Comparison of ENCODE assay signal across 18 cellular contexts in genomic region chr2:63249146-63249545, GRCh38.
"Had no signal": no experiment of that assay in that cellular context is flagged by ENCODE, and none has a peak within 500 bp of the region (broad histone marks: within the 10 kb centered on the region; RNA-seq: fewer than 3 reads in every experiment).

No MANE protein-coding gene starts in this region.

- H3K36me3 ChIP-seq: gastrocnemius medialis, heart right ventricle, suprapubic skin, thyroid gland had no signal

- H3K4me1 Mint-ChIP-seq: mesothelial cell of epicardium; natural killer cell; stimulated activated effector memory CD8-positive, alpha-beta T cell treated with anti-CD3 and anti-CD28 coated beads, Interleukin-12 subunit alpha, Interleukin-12 subunit beta, amount 100 ng/mL, for 72 hours had no signal

- DNase-seq: cortex of kidney; dorsolateral prefrontal cortex; effector CD8-positive, alpha-beta T cell; gastrocnemius medialis; heart right ventricle; hypothalamus; mammary epithelial cell; natural killer cell; posterior cingulate gyrus; small intestine; stimulated activated CD4-positive, alpha-beta T cell treated with anti-CD3 and anti-CD28 coated beads, Interleukin-4, amount 100 ng/mL, for 1 hour; stimulated activated CD8-positive, alpha-beta memory T cell treated with anti-CD3 and anti-CD28 coated beads, Interleukin-4, amount 100 ng/mL, for 48 hours; stimulated activated naive CD8-positive, alpha-beta T cell treated with anti-CD3 and anti-CD28 coated beads, Interleukin-15, Interleukin-2, amounts not matched to agents 100 U/mL and 50 U/mL, for 24 hours; thyroid gland had no signal

- H3K27ac Mint-ChIP-seq: mesothelial cell of epicardium; natural killer cell; stimulated activated effector memory CD8-positive, alpha-beta T cell treated with anti-CD3 and anti-CD28 coated beads, Interleukin-12 subunit alpha, Interleukin-12 subunit beta, amount 100 ng/mL, for 72 hours; type B pancreatic cell had no signal

- H3K36me3 Mint-ChIP-seq: stimulated activated effector memory CD8-positive, alpha-beta T cell treated with anti-CD3 and anti-CD28 coated beads, Interleukin-12 subunit alpha, Interleukin-12 subunit beta, amount 100 ng/mL, for 72 hours; type B pancreatic cell had no signal

- H3K27me3 Mint-ChIP-seq: type B pancreatic cell had no signal

- H3K4me3 Mint-ChIP-seq: mesothelial cell of epicardium; natural killer cell; stimulated activated effector memory CD8-positive, alpha-beta T cell treated with anti-CD3 and anti-CD28 coated beads, Interleukin-12 subunit alpha, Interleukin-12 subunit beta, amount 100 ng/mL, for 72 hours; type B pancreatic cell had no signal

- H3K9me3 Mint-ChIP-seq: type B pancreatic cell had no signal

- H3K4me1 ChIP-seq: gastrocnemius medialis, heart right ventricle, suprapubic skin, thyroid gland had no signal

- H3K27ac ChIP-seq: dorsolateral prefrontal cortex, gastrocnemius medialis, heart right ventricle, suprapubic skin, thyroid gland had no signal

- H3K4me3 ChIP-seq: dorsolateral prefrontal cortex, gastrocnemius medialis, heart right ventricle, suprapubic skin, thyroid gland had no signal

- H3K27me3 ChIP-seq: dorsolateral prefrontal cortex, gastrocnemius medialis, heart right ventricle, suprapubic skin, thyroid gland had no signal

- H3K9me3 ChIP-seq: gastrocnemius medialis, heart right ventricle, suprapubic skin, thyroid gland had no signal
